Comparison of ENCODE assay signal across 22 cellular contexts in the genomic region with DNA sequence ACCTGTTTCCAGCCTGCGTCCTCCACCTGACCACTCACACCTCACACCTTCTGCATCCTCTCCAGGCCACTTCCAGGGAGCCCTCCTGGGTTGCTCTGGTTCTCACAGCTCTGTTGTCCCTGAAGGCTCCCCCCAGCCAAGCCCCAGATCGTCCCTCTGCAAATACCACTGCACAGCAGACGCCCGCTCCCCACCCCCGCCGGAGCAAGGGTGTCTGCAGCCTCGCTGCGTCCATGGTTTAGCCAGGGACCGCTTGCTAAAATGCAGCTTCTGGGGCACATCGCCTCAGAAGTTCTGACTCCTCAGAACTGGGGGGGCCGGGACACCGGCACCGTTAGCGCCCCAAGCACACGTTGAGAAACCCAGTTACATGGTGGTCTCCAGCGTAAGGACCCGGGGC. TPM values are rescaled to one million over a fixed set of nuclear protein-coding genes. Genes with fewer than 3 reads are reported as not detected.
"Had no signal": no experiment of that assay in that cellular context is flagged by ENCODE, and none has a peak within 500 bp of the region (broad histone marks: within the 10 kb centered on the region; RNA-seq: fewer than 3 reads in every experiment).

No MANE protein-coding gene starts in this region.

- H3K27ac ChIP-seq: body of pancreas, parathyroid adenoma had no signal

- H3K9me3 Mint-ChIP-seq: activated CD4-positive, alpha-beta T cell treated with anti-CD3 and anti-CD28 coated beads, Interleukin-2, amount 10 ng/mL, durations not matched to agents 7 days and 5 days; activated naive CD8-positive, alpha-beta T cell treated with anti-CD3 and anti-CD28 coated beads for 36 hours; activated T-cell treated with anti-CD3 and anti-CD28 coated beads, Interleukin-2, amount 50 U/mL, for 72 hours had no signal

- H3K79me2 ChIP-seq: parathyroid adenoma had no signal

- H3K4me3 ChIP-seq: body of pancreas had no signal

- H3K9me3 ChIP-seq: body of pancreas had no signal

- DNase-seq: activated CD4-positive, alpha-beta T cell treated with anti-CD3 and anti-CD28 coated beads, Interleukin-2, amount 10 ng/mL, durations not matched to agents 7 days and 5 days; activated CD4-positive, CD25-positive, alpha-beta regulatory T cell; activated CD8-positive, alpha-beta memory T cell treated with anti-CD3 and anti-CD28 coated beads, Interleukin-2, amount 50 U/mL, for 48 hours; activated gamma-delta T cell; activated naive CD8-positive, alpha-beta T cell treated with anti-CD3 and anti-CD28 coated beads for 36 hours; activated T-cell treated with anti-CD3 and anti-CD28 coated beads, Interleukin-2, amount 50 U/mL, for 72 hours; amygdala; body of pancreas; cerebellar nuclear complex; dermis blood vessel endothelial cell; left ventricle myocardium superior; stimulated activated CD4-positive, alpha-beta T cell treated with anti-CD3 and anti-CD28 coated beads, Interleukin-15, amount 100 ng/mL, for 24 hours; stimulated activated CD4-positive, alpha-beta T cell treated with anti-CD3 and anti-CD28 coated beads, Interleukin-4, amount 100 ng/mL, for 1 hour; stimulated activated naive CD4-positive, alpha-beta T cell; trophoblast cell had no signal

- H3K9ac ChIP-seq: parathyroid adenoma had no signal

- H3K36me3 Mint-ChIP-seq: activated naive CD8-positive, alpha-beta T cell treated with anti-CD3 and anti-CD28 coated beads for 36 hours had no signal

- H3K27ac Mint-ChIP-seq: activated CD4-positive, alpha-beta T cell treated with anti-CD3 and anti-CD28 coated beads, Interleukin-2, amount 10 ng/mL, durations not matched to agents 7 days and 5 days; activated naive CD8-positive, alpha-beta T cell treated with anti-CD3 and anti-CD28 coated beads for 36 hours; activated T-cell treated with anti-CD3 and anti-CD28 coated beads, Interleukin-2, amount 50 U/mL, for 72 hours had no signal

- FAIRE-seq: endometrium, TTC549 had no signal

- H3K4me3 Mint-ChIP-seq: activated CD4-positive, alpha-beta T cell treated with anti-CD3 and anti-CD28 coated beads, Interleukin-2, amount 10 ng/mL, durations not matched to agents 7 days and 5 days; activated naive CD8-positive, alpha-beta T cell treated with anti-CD3 and anti-CD28 coated beads for 36 hours had no signal

- ATAC-seq: body of pancreas, esophagus mucosa, left ventricle myocardium superior had no signal

- H2AFZ ChIP-seq: parathyroid adenoma had no signal

- H3K4me1 ChIP-seq: parathyroid adenoma had no signal

RNA-seq across cellular contexts. Expression of a gene that starts 1.0 kb away (rescaled TPM):
- total RNA-seq: activated T-cell treated with anti-CD3 and anti-CD28 coated beads, Interleukin-2, amount 50 U/mL, for 72 hours; body of pancreas; dermis blood vessel endothelial cell; esophagus mucosa; kidney epithelial cell; left ventricle myocardium superior; mesenteric fat pad; skeletal muscle tissue had no signal

RNA-seq across cellular contexts. Expression of a gene that starts 25.0 kb away (rescaled TPM):
- total RNA-seq: activated naive CD8-positive, alpha-beta T cell treated with anti-CD3 and anti-CD28 coated beads for 36 hours; kidney epithelial cell; skeletal muscle tissue had no signal

RNA-seq across cellular contexts. Expression of a gene that starts 50.8 kb away (rescaled TPM):
- total RNA-seq: body of pancreas, esophagus mucosa, left ventricle myocardium superior, mesenteric fat pad had no signal
